In the genomic region with DNA sequence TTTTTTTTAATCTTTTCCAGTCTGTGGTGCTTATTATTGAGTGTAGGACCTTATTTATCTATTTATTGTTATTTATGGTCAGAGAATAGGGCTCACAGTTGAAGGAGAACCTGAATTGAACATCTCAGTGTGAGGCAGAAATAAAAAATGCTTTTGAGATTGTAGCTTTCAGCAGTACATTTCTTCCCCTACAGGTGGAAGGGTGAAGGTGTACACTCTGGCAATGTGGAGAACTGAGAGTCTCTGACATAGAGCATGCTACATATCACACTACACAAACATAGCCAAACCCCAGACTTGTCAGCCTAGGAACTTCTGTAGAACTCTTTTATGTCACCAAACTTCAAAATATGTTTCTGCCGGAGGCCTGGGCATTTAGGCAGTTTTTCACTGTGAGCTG, we compare ENCODE assay signal across 8 cellular contexts.
DNase-seq lines count a peak whose midpoint lies in the region; ATAC-seq and TF ChIP-seq lines count a peak whose summit lies in the region.

No MANE protein-coding gene starts in this region.

- WGBS in esophagus squamous epithelium, 2 donors, result 82 to 91% methylated on average over 1 of the region's 1 CpG

- H3K9me3 Mint-ChIP-seq in activated T-helper 2 cell treated with anti-CD3 and anti-CD28 coated beads, Interferon-gamma antibody, Interleukin-2, Interleukin-4, amounts not matched to agents 10 μg/mL and 5 μg/mL and 100 μg/mL, durations not matched to agents 14 hours and 24 hours and 36 hours, result no peaks in the 10 kb centered on the region

- no peak overlapping the region for H3K27ac ChIP-seq in esophagus squamous epithelium

- H3K27ac Mint-ChIP-seq in activated T-helper 2 cell treated with anti-CD3 and anti-CD28 coated beads, Interferon-gamma antibody, Interleukin-2, Interleukin-4, amounts not matched to agents 10 μg/mL and 5 μg/mL and 100 μg/mL, durations not matched to agents 14 hours and 24 hours and 36 hours, result no peak overlapping the region

- peak; percentile 68 for ATAC-seq in GM19467 (IDR thresholded peaks at IDR 0.05; ENCODE audit: unreplicated experiment)

- H3K36me3 Mint-ChIP-seq in activated T-helper 2 cell treated with anti-CD3 and anti-CD28 coated beads, Interferon-gamma antibody, Interleukin-2, Interleukin-4, amounts not matched to agents 10 μg/mL and 5 μg/mL and 100 μg/mL, durations not matched to agents 14 hours and 24 hours and 36 hours (ENCODE audit: low read depth), result peaks cover 28% of the 10 kb centered on the region

- no peak for TF ChIP-seq POLR2A in esophagus squamous epithelium (IDR thresholded peaks at IDR 0.05)

- H3K4me1 ChIP-seq in esophagus squamous epithelium, result no peaks in the 10 kb centered on the region

- peak in 4 of 6 experiments; percentile 15 to 43 (median 24) for TF ChIP-seq CTCF in esophagus squamous epithelium (IDR thresholded peaks at IDR 0.05)

- H3K27me3 Mint-ChIP-seq in activated T-helper 2 cell treated with anti-CD3 and anti-CD28 coated beads, Interferon-gamma antibody, Interleukin-2, Interleukin-4, amounts not matched to agents 10 μg/mL and 5 μg/mL and 100 μg/mL, durations not matched to agents 14 hours and 24 hours and 36 hours (ENCODE audit: low read depth), result no peaks in the 10 kb centered on the region

- DNase-seq in ELR (ENCODE audit: low read depth) (peak; percentile 29), HPDE6-E6E7 (ENCODE audit: extremely low spot score) (peak; percentile 11), esophagus squamous epithelium (lab: John Stamatoyannopoulos, UW) (no peak), hippocampal formation (lab: John Stamatoyannopoulos, UW) (no peak), GM19240 (ENCODE audit: insufficient read length, low spot score) (no peak), cortex of kidney (lab: John Stamatoyannopoulos, UW) (no peak)
- no peak for DNase-seq in activated T-helper 2 cell treated with anti-CD3 and anti-CD28 coated beads, Interferon-gamma antibody, Interleukin-2, Interleukin-4, amounts not matched to agents 10 μg/mL and 5 μg/mL and 100 μg/mL, durations not matched to agents 14 hours and 24 hours and 36 hours (ENCODE audit: low spot score)

- H3K4me3 ChIP-seq in esophagus squamous epithelium, result no peak overlapping the region

- no peaks in the 10 kb centered on the region for H3K9me3 ChIP-seq in esophagus squamous epithelium

- H3K4me3 Mint-ChIP-seq in activated T-helper 2 cell treated with anti-CD3 and anti-CD28 coated beads, Interferon-gamma antibody, Interleukin-2, Interleukin-4, amounts not matched to agents 10 μg/mL and 5 μg/mL and 100 μg/mL, durations not matched to agents 14 hours and 24 hours and 36 hours (ENCODE audit: low read depth), result no peak overlapping the region

- no peaks in the 10 kb centered on the region for H3K36me3 ChIP-seq in esophagus squamous epithelium

- intact Hi-C loops in esophagus squamous epithelium (cut with DNase I), result loop anchor here (10.0 kb wide), 1 partner anchor 536 kb away; no protein-coding TSS in a partner anchor
- intact Hi-C loops in activated T-helper 2 cell treated with anti-CD3 and anti-CD28 coated beads, Interferon-gamma antibody, Interleukin-2, Interleukin-4, amounts not matched to agents 10 μg/mL and 5 μg/mL and 100 μg/mL, durations not matched to agents 14 hours and 24 hours and 36 hours (cut with micrococcal nuclease), result loop anchor here (5.0 to 10.0 kb wide), 3 partner anchors 419 to 1086 kb away; a partner anchor contains a TSS

- H3K4me1 Mint-ChIP-seq in activated T-helper 2 cell treated with anti-CD3 and anti-CD28 coated beads, Interferon-gamma antibody, Interleukin-2, Interleukin-4, amounts not matched to agents 10 μg/mL and 5 μg/mL and 100 μg/mL, durations not matched to agents 14 hours and 24 hours and 36 hours (ENCODE audit: low read depth), result peaks cover 28% of the 10 kb centered on the region

- H3K27me3 ChIP-seq in esophagus squamous epithelium, result no peaks in the 10 kb centered on the region

Comparison
In these comparisons a context has a peak if more than half of its experiments do, and no peak if none do; other contexts are left out.
1. DNase-seq: peak in ELR (single experiment) and HPDE6-E6E7 (single experiment); none in esophagus squamous epithelium (single experiment), hippocampal formation (0 of 2), GM19240 (single experiment), cortex of kidney (single experiment) and activated T-helper 2 cell treated with anti-CD3 and anti-CD28 coated beads, Interferon-gamma antibody, Interleukin-2, Interleukin-4, amounts not matched to agents 10 μg/mL and 5 μg/mL and 100 μg/mL, durations not matched to agents 14 hours and 24 hours and 36 hours (single experiment).